ENCODE assay signal across 8 cellular contexts in the genomic region with DNA sequence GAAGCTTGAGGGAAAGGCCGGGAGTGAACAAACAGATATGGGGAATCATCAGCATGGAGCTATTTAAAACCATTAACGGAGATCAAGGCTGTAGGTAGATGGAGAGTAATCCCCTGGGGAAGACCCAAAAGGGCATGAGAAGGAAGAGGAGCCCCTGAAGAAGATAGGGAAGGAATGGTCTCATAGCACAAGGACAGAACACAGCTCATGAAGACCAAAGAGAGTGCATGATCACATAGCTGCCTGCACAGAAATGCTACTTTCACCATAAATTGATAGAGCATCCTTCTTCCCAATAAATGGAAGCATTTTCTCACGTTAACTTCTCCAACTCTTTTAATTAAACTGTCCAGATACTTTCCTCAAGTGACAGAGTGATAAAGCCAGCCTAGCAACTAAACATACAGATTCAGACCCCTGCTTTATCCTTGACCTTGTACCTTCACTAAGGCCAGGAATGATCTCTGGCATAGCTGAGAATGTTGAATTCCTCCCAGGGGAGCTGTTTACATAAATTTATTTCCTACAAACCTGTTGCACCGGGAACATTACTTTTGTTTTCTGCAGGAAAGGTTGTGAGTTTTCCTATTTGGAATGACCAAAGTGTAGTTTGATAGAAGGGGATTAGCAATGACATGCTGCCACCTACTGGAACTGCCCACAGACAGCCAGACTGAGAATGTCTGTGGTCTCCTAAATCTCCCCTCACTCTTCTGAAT.
DNase-seq lines count a peak whose midpoint lies in the region; ATAC-seq and TF ChIP-seq lines count a peak whose summit lies in the region.

No MANE protein-coding gene starts in this region.

- CTCF ChIA-PET in MCF 10A (lab: Yijun Ruan, JAX) = interaction anchor here (0.6 to 2.2 kb wide), 27 partner anchors 9 to 1593 kb away, joined by 3 to 8 read pairs (median 4); no protein-coding TSS in a partner anchor

- peak; percentile 86 for ATAC-seq in left lobe of liver

- intact Hi-C loops in MCF 10A (cut with micrococcal nuclease) = loop anchor here (5.0 to 10.0 kb wide), 3 partner anchors 582 to 1699 kb away; no protein-coding TSS in a partner anchor

- H3K27me3 Mint-ChIP-seq in MCF 10A (ENCODE audit: insufficient read depth, unreplicated experiment) = no peaks in the 10 kb centered on the region

- peak; percentile 10 for DNase-seq in DMS153 treated with DMSO at 0.1 percent for 48 hours (lab: John Stamatoyannopoulos, UW; ENCODE audit: unreplicated experiment)
- no peak for DNase-seq in DMS153 (lab: John Stamatoyannopoulos, UW)
- DNase-seq in NCI-H2081 treated with DMSO at 0.1 percent for 48 hours (lab: John Stamatoyannopoulos, UW) = peak; percentile 33
- DNase-seq in MCF 10A (ENCODE audit: unreplicated experiment) = peak; percentile 33
- DNase-seq in left lobe of liver (ENCODE audit: low spot score) = no peak
- DNase-seq in activated gamma-delta T cell (lab: John Stamatoyannopoulos, UW) = no peak
- no peak for DNase-seq in stimulated activated CD4-positive, alpha-beta T cell treated with anti-CD3 and anti-CD28 coated beads, Interleukin-4, amount 100 ng/mL, for 4 hours
- no peak for DNase-seq in NCI-H1048 (lab: John Stamatoyannopoulos, UW)

- peak; percentile 59 for TF ChIP-seq CTCF in MCF 10A (IDR thresholded peaks at IDR 0.05; ENCODE audit: unreplicated experiment)

- no peaks in the 10 kb centered on the region for H3K4me1 Mint-ChIP-seq in MCF 10A (ENCODE audit: insufficient read depth, unreplicated experiment)

- no peak overlapping the region for H3K27ac Mint-ChIP-seq in MCF 10A (ENCODE audit: low read depth, unreplicated experiment)

- H3K4me3 Mint-ChIP-seq in MCF 10A (ENCODE audit: unreplicated experiment) = no peak overlapping the region

- peaks cover 9% of the 10 kb centered on the region for H3K36me3 Mint-ChIP-seq in MCF 10A (ENCODE audit: insufficient read depth, unreplicated experiment)

- POLR2A ChIA-PET in MCF 10A (lab: Yijun Ruan, JAX) = no interaction called here

- no peaks in the 10 kb centered on the region for H3K9me3 Mint-ChIP-seq in MCF 10A (ENCODE audit: unreplicated experiment)

- BruUV-seq in MCF 10A (replicated peaks; lab: Mats Ljungman, UMichigan) = no TSS peak

Comparison
In these comparisons a context has a peak if more than half of its experiments do, and no peak if none do; other contexts are left out.
1. DNase-seq: peak in DMS153 treated with DMSO at 0.1 percent for 48 hours (single experiment), NCI-H2081 treated with DMSO at 0.1 percent for 48 hours (single experiment) and MCF 10A (single experiment); none in DMS153 (single experiment), left lobe of liver (single experiment), activated gamma-delta T cell (single experiment), stimulated activated CD4-positive, alpha-beta T cell treated with anti-CD3 and anti-CD28 coated beads, Interleukin-4, amount 100 ng/mL, for 4 hours (0 of 2) and NCI-H1048 (single experiment).